8 cellular contexts compared by ENCODE assay signal in the genomic region with DNA sequence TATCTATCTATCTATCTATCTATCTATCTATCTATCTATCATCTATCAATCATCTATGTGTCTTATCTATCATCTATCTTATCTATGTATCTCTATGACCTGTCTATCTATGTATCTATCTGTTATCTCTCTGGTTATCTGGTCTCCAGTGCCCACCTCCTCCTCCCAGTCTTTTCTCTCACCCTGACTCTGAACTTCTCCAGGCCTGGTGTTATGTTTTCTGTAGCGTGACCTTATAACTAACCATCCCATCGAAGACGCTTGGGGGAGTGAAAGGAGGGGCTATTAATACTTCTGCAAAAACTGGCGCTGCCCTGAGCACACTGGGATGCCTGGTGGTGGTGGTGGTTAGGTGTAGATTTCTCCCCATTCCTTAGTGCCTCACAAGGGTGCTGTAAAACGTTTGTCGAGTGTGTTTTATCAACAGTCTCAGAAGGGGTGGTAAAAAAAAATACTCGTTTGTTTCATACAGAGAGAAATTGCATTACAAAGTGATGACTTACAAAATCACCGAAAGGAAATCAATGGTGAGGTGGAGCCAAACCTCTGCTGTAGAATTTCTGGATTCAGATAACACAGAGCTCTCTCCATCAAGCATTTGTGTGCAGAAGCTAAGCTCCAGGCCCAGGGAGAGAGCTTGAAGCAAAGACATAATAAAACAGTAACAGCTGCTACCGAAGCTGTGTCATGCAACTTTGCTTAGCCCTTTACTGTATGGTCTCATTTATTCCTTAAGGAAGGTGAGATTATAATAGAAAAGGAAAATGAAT.
A peak's percentile ranks its signal among the peaks of the same experiment; 100 is the strongest.
DNase-seq lines count a peak whose midpoint lies in the region; ATAC-seq and TF ChIP-seq lines count a peak whose summit lies in the region.

No MANE protein-coding gene starts in this region.

- no peak overlapping the region for H3K4me3 Mint-ChIP-seq in endothelial cell (ENCODE audit: unreplicated experiment)

- no peaks in the 10 kb centered on the region for H3K27me3 Mint-ChIP-seq in endothelial cell (ENCODE audit: unreplicated experiment)

- peaks cover 31% of the 10 kb centered on the region for H3K4me1 ChIP-seq in OCI-LY3 (ENCODE audit: low read length)
- H3K4me1 ChIP-seq in trophoblast cell (ENCODE audit: control insufficient read depth in 1 of 2, insufficient read depth in 2 of 2, low read length in 2 of 2) = peaks cover 4 to 12% of the 10 kb centered on the region in 2 experiments

- H3K79me2 ChIP-seq in OCI-LY3 (ENCODE audit: low read length) (no peaks in the 10 kb centered on the region), trophoblast cell (ENCODE audit: control insufficient read depth, insufficient read depth, low read length, poor library complexity) (peaks cover 3% of the 10 kb centered on the region)

- peaks cover 8% of the 10 kb centered on the region for H3K36me3 Mint-ChIP-seq in endothelial cell (ENCODE audit: low read depth, unreplicated experiment)

- DNase-seq in Daoy (ENCODE audit: low read depth) (peak; percentile 63), endothelial cell (ENCODE audit: low spot score) (no peak), trophoblast cell (no peak), HEK293T (ENCODE audit: extremely low spot score) (no peak)
- no peak for DNase-seq in central memory CD4-positive, alpha-beta T cell

- H4K8ac ChIP-seq in trophoblast cell (ENCODE audit: low read depth, low read length) = no peak overlapping the region

- H3K4me1 Mint-ChIP-seq in endothelial cell (ENCODE audit: unreplicated experiment) = peaks cover 29% of the 10 kb centered on the region

- H3K27me3 ChIP-seq in OCI-LY3 (ENCODE audit: low read depth, low read length) (no peaks in the 10 kb centered on the region), trophoblast cell (ENCODE audit: insufficient read depth, low read length) (no peaks in the 10 kb centered on the region)

- H2BK5ac ChIP-seq in trophoblast cell (ENCODE audit: low read depth, low read length, poor library complexity) = no peak overlapping the region

- H3K4me3 ChIP-seq in OCI-LY3 (ENCODE audit: low read length) (no peak overlapping the region), trophoblast cell (ENCODE audit: low read depth, low read length) (no peak overlapping the region)

- H4K12ac ChIP-seq in trophoblast cell (ENCODE audit: low read depth, low read length) = no peak overlapping the region

- H2AK5ac ChIP-seq in trophoblast cell (ENCODE audit: low read length) = no peak overlapping the region

- H4K20me1 ChIP-seq in OCI-LY3 (ENCODE audit: insufficient read depth, low read length) = no peaks in the 10 kb centered on the region

- H2AFZ ChIP-seq in OCI-LY3 (ENCODE audit: low read depth, low read length) (no peak overlapping the region), trophoblast cell (ENCODE audit: insufficient read depth, low read length, poor library complexity) (no peak overlapping the region)

- no peaks in the 10 kb centered on the region for H3K9me3 Mint-ChIP-seq in endothelial cell (ENCODE audit: unreplicated experiment)

- H3K9me3 ChIP-seq in OCI-LY3 (ENCODE audit: insufficient read depth, low read length) (no peaks in the 10 kb centered on the region), trophoblast cell (ENCODE audit: insufficient read depth, low read depth, low read length) (peaks cover 3% of the 10 kb centered on the region)

- H3K4me2 ChIP-seq in OCI-LY3 (ENCODE audit: low read length) (peak overlapping the region; percentile 80), trophoblast cell (ENCODE audit: low read length) (no peak overlapping the region)

- no CpG with 5 or more reads among the region's 9 CpGs for WGBS in trophoblast cell (ENCODE audit: extremely low coverage, insufficient coverage, insufficient read length)

- H3K9ac ChIP-seq in OCI-LY3 (ENCODE audit: low read length) = no peak overlapping the region
- no peak overlapping the region for H3K9ac ChIP-seq in trophoblast cell (ENCODE audit: low read length)

- H3K23ac ChIP-seq in trophoblast cell (ENCODE audit: low read length) = no peak overlapping the region

- H3K4ac ChIP-seq in trophoblast cell (ENCODE audit: low read depth, low read length) = no peak overlapping the region

- no peak overlapping the region for H3K27ac ChIP-seq in OCI-LY3 (ENCODE audit: low read length)
- no peak overlapping the region for H3K27ac ChIP-seq in trophoblast cell (ENCODE audit: low read depth, low read length)

- H3K27ac Mint-ChIP-seq in endothelial cell (ENCODE audit: unreplicated experiment) = peak overlapping the region; percentile 39

- no peak for ATAC-seq in HG03342 (IDR thresholded peaks at IDR 0.05; ENCODE audit: unreplicated experiment)
- ATAC-seq in GM19397 (IDR thresholded peaks at IDR 0.05; ENCODE audit: unreplicated experiment) = no peak

- peak overlapping the region; percentile 45 for H2BK12ac ChIP-seq in trophoblast cell (ENCODE audit: low read length)

- no peak overlapping the region for H4K91ac ChIP-seq in trophoblast cell (ENCODE audit: low read depth, low read length)

- H3K79me1 ChIP-seq in trophoblast cell (ENCODE audit: low read length) = peaks cover 18% of the 10 kb centered on the region

- H2BK120ac ChIP-seq in trophoblast cell (ENCODE audit: insufficient read depth, low read length, poor library complexity) = no peak overlapping the region

- TF ChIP-seq CTCF in OCI-LY3 (IDR thresholded peaks at IDR 0.05; ENCODE audit: low read depth, low read length) (no peak), endothelial cell (IDR thresholded peaks at IDR 0.05; ENCODE audit: unreplicated experiment) (no peak)

- no peak overlapping the region for H3K18ac ChIP-seq in trophoblast cell (ENCODE audit: low read length)

- CTCF ChIA-PET in HEK293T (lab: Yijun Ruan, JAX) = interaction anchor here (1.2 to 2.0 kb wide), 2 partner anchors 13 to 148 kb away, joined by 4 to 14 read pairs; no protein-coding TSS in a partner anchor

- H3K36me3 ChIP-seq in OCI-LY3 (replicated peaks; ENCODE audit: low read depth, low read length) = no peaks in the 10 kb centered on the region
- no peaks in the 10 kb centered on the region for H3K36me3 ChIP-seq in trophoblast cell (ENCODE audit: control insufficient read depth in 1 of 2, insufficient read depth in 2 of 2, low read length in 2 of 2)

- no peak overlapping the region for H3K14ac ChIP-seq in trophoblast cell (ENCODE audit: low read length)

- POLR2A ChIA-PET in HEK293T (lab: Yijun Ruan, JAX) = interaction anchor here (0.8 to 1.0 kb wide), 3 partner anchors 49 to 304 kb away, joined by 3 to 4 read pairs (median 3); no protein-coding TSS in a partner anchor

TF ChIP-seq in HEK293T, 16 proteins besides CTCF, POLR2A, EP300 and RAD21:
- TF ChIP-seq CTBP1 (IDR thresholded peaks at IDR 0.05; ENCODE audit: borderline replicate concordance) (no peak), LEF1 (IDR thresholded peaks at IDR 0.05; ENCODE audit: borderline replicate concordance) (no peak), SP1 (IDR thresholded peaks at IDR 0.05) (no peak), L3MBTL2 (conservative IDR thresholded peaks at IDR 0.05) (no peak), FOXK2 (IDR thresholded peaks at IDR 0.05) (no peak), FOXA1 (IDR thresholded peaks at IDR 0.05) (no peak), ZNF384 (IDR thresholded peaks at IDR 0.05) (no peak), ARNT (IDR thresholded peaks at IDR 0.05) (no peak)
- TF ChIP-seq, protein P1, sequence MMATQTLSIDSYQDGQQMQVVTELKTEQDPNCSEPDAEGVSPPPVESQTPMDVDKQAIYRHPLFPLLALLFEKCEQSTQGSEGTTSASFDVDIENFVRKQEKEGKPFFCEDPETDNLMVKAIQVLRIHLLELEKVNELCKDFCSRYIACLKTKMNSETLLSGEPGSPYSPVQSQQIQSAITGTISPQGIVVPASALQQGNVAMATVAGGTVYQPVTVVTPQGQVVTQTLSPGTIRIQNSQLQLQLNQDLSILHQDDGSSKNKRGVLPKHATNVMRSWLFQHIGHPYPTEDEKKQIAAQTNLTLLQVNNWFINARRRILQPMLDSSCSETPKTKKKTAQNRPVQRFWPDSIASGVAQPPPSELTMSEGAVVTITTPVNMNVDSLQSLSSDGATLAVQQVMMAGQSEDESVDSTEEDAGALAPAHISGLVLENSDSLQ (IDR thresholded peaks at IDR 0.05) = no peak
TF ChIP-seq in HEK293T: peak in this region for 0.
